In genomic region chr12:50084409-50084774, GRCh38 we compare ENCODE assay signal across 6 cellular contexts. TPM values are rescaled to one million over a fixed set of nuclear protein-coding genes. Genes with fewer than 3 reads are reported as not detected.
A peak's percentile ranks its signal among the peaks of the same experiment; 100 is the strongest.
DNase-seq lines count a peak whose midpoint lies in the region; ATAC-seq and TF ChIP-seq lines count a peak whose summit lies in the region.
"Not testable (repeated sequence)": the region's sequence is repeated elsewhere in the genome, so short reads cannot be mapped to it uniquely, and the experiment has no call there.

No MANE protein-coding gene starts in this region.

- H3K36me3 ChIP-seq in H7 (replicated peaks; ENCODE audit: control insufficient read depth, insufficient read depth, low read length) = peaks cover 26% of the 10 kb centered on the region
- H3K36me3 ChIP-seq in WERI-Rb-1 = peaks cover 30% of the 10 kb centered on the region
- peaks cover 16% of the 10 kb centered on the region; the same call in 1 of the 2 replicates for H3K36me3 ChIP-seq in iPS DF 6.9 (ENCODE audit: control insufficient read depth, insufficient read depth, low read length)
- H3K36me3 ChIP-seq in neutrophil = peaks cover 20% of the 10 kb centered on the region
- peaks cover 30% of the 10 kb centered on the region for H3K36me3 ChIP-seq in upper lobe of right lung

- not testable (repeated sequence) for DNase-seq in H7; WERI-Rb-1; caudate nucleus (lab: John Stamatoyannopoulos, UW); iPS DF 6.9 (ENCODE audit: low read depth, low spot score); upper lobe of right lung

- ATAC-seq in upper lobe of right lung = not testable (repeated sequence)

- not testable (repeated sequence) for H3K9me3 ChIP-seq in WERI-Rb-1 (ENCODE audit: severe bottlenecking); iPS DF 6.9 (ENCODE audit: control insufficient read depth, insufficient read depth, low read length); neutrophil; upper lobe of right lung

- H3K4me3 ChIP-seq in H7 (ENCODE audit: insufficient read depth, low read depth, low read length) = peak overlapping the region; percentile 66
- H3K4me3 ChIP-seq in WERI-Rb-1 (ENCODE audit: low read depth, low read length) = peak overlapping the region; percentile 52
- peak overlapping the region; percentile 93; the same call in 1 of the 2 replicates for H3K4me3 ChIP-seq in iPS DF 6.9 (ENCODE audit: low read length)
- H3K4me3 ChIP-seq in neutrophil (ENCODE audit: low read depth in 1 of 2, low read length in 1 of 2) = peak overlapping the region; percentile 71 to 95
- peak overlapping the region; percentile 61 for H3K4me3 ChIP-seq in upper lobe of right lung

- intact Hi-C loops in upper lobe of right lung (cut with DNase I) = not testable (repeated sequence)

- WGBS in iPS DF 6.9 (ENCODE audit: insufficient coverage, insufficient read length) = no CpG with 5 or more reads among the region's 7 CpGs

- not testable (repeated sequence) for H3K4me1 ChIP-seq in iPS DF 6.9 (ENCODE audit: control insufficient read depth, insufficient read depth, low read length); upper lobe of right lung
- H3K4me1 ChIP-seq in neutrophil (ENCODE audit: control insufficient read depth in 1 of 2, insufficient read depth in 1 of 2, low read depth in 1 of 2, low read length in 1 of 2) = peaks cover 13 to 20% of the 10 kb centered on the region in 2 experiments

- H3K27ac ChIP-seq in WERI-Rb-1 = peak overlapping the region; percentile 96
- peak overlapping the region; percentile 95 for H3K27ac ChIP-seq in caudate nucleus (ENCODE audit: low read depth, low read length)
- H3K27ac ChIP-seq in iPS DF 6.9 (ENCODE audit: low read length) = not testable (repeated sequence)
- H3K27ac ChIP-seq in neutrophil = peak overlapping the region; percentile 90
- peak overlapping the region; percentile 90 for H3K27ac ChIP-seq in upper lobe of right lung

- H3K27me3 ChIP-seq in H7 (ENCODE audit: control insufficient read depth, insufficient read depth, low read length) = peaks cover 30% of the 10 kb centered on the region
- H3K27me3 ChIP-seq in WERI-Rb-1 (ENCODE audit: insufficient read depth, low read depth, severe bottlenecking); iPS DF 6.9 (ENCODE audit: control insufficient read depth, insufficient read depth, low read length); upper lobe of right lung: not testable (repeated sequence)
- H3K27me3 ChIP-seq in neutrophil = peaks cover 25% of the 10 kb centered on the region

- TF ChIP-seq CTCF in WERI-Rb-1 (IDR thresholded peaks at IDR 0.05; ENCODE audit: low read depth, low read length); neutrophil (IDR thresholded peaks at IDR 0.05); upper lobe of right lung (IDR thresholded peaks at IDR 0.05): not testable (repeated sequence)

RNA-seq across cellular contexts. Expression of gene SMARCD1, which starts 0.8 kb away (rescaled TPM):
- 182 and 196 TPM in 2 replicates for total RNA-seq in H7 (2014; rRNA removed; shearing (Covaris generic))
- 44.0 TPM for total RNA-seq in upper lobe of right lung

RNA-seq across cellular contexts. Expression of gene GPD1, which starts 19.4 kb away (rescaled TPM):
- total RNA-seq in H7 (2014; rRNA removed; shearing (Covaris generic)) = 0.59 TPM in 1 of 2 replicates, not detected in the other
- 32.9 TPM for total RNA-seq in upper lobe of right lung

RNA-seq across cellular contexts. Expression of gene ASIC1, which starts 27.0 kb away (rescaled TPM):
- 0.81 and 1.2 TPM in 2 replicates for total RNA-seq in H7 (2014; rRNA removed; shearing (Covaris generic))
- total RNA-seq in upper lobe of right lung = 0.35 TPM

RNA-seq across cellular contexts. Expression of gene COX14, which starts 27.6 kb away (rescaled TPM):
- 33.4 and 38.3 TPM in 2 replicates for total RNA-seq in H7 (2014; rRNA removed; shearing (Covaris generic))
- total RNA-seq in upper lobe of right lung = 68.5 TPM

RNA-seq across cellular contexts. Expression of gene RACGAP1, which starts 59.1 kb away (rescaled TPM):
- 80.6 and 85.1 TPM in 2 replicates for total RNA-seq in H7 (2014; rRNA removed; shearing (Covaris generic))
- 10.8 TPM for total RNA-seq in upper lobe of right lung

Comparison
In these comparisons a context has a peak if more than half of its experiments do, and no peak if none do; other contexts are left out.
1. RNA of gene GPD1, which starts 19.4 kb away (total RNA-seq): 32.9 TPM in upper lobe of right lung (single experiment); 0.59 TPM in H7; every median in the first group is over 10 times any median in the second.
2. Peak in every context shown above with its lines, with median percentiles within 50 percentile points of each other: H3K4me3 ChIP-seq.